2 cellular contexts compared by ENCODE assay signal in genomic region chr16:29837833-29838232, GRCh38.
TF ChIP-seq lines count a peak whose summit lies in the region.

No MANE protein-coding gene starts in this region.

TF ChIP-seq in IMR-90, 13 proteins besides CTCF, POLR2A, EP300 and RAD21:
- TF ChIP-seq MXI1 (IDR thresholded peaks at IDR 0.05; ENCODE audit: borderline replicate concordance, low read depth, low read length) (0 out of 2 replicates have a peak, but pooled peaks have one; percentile 56), CHD1 (IDR thresholded peaks at IDR 0.05; ENCODE audit: low read depth, low read length) (no peak), MAZ (IDR thresholded peaks at IDR 0.05; ENCODE audit: borderline replicate concordance, low read depth, low read length) (peak; percentile 20; the same call in 1 of the 2 replicates), RCOR1 (IDR thresholded peaks at IDR 0.05; ENCODE audit: insufficient replicate concordance, low read length) (no peak), FOS (IDR thresholded peaks at IDR 0.05; ENCODE audit: low read depth, low read length) (peak; percentile 33; the same call in 1 of the 2 replicates)

TF ChIP-seq in endothelial cell of umbilical vein, 7 proteins besides CTCF, POLR2A, EP300 and RAD21:
- no peak for TF ChIP-seq EZH2 (IDR thresholded peaks at IDR 0.05; ENCODE audit: borderline replicate concordance, low read depth, low read length, severe bottlenecking)
